Comparison of ENCODE assay signal across 28 cellular contexts in the genomic region with DNA sequence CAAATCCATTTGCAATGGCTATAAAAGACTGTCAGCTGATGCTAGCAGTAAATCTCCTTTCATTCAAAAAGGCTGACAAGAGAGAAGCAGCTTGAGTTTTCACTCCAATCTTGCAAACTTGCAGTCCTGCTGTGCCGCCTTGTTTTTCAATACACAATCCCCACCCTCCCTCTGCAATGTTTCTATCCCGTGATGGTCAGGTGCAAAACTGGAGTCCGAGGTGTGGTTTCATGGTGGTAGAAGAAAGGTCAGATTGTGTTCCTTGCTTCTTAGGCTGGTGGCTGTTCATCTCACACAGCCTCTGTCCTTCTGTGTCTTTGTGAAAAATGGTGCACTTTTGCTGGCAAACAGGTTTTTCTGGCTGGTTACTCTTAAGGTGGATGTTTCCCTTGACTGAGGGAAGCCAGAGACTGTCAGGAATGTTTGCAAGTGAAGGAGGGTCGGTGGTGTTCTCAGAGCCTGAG. TPM values are rescaled to one million over a fixed set of nuclear protein-coding genes. Genes with fewer than 3 reads are reported as not detected.
A peak's percentile ranks its signal among the peaks of the same experiment; 100 is the strongest.
DNase-seq lines count a peak whose midpoint lies in the region; ATAC-seq and TF ChIP-seq lines count a peak whose summit lies in the region.
"Had no signal": no experiment of that assay in that cellular context is flagged by ENCODE, and none has a peak within 500 bp of the region (broad histone marks: within the 10 kb centered on the region; RNA-seq: fewer than 3 reads in every experiment).

No MANE protein-coding gene starts in this region.

- peaks cover 23% of the 10 kb centered on the region for H3K4me1 Mint-ChIP-seq in Caco-2 (ENCODE audit: low read depth, unreplicated experiment)
- H3K4me1 Mint-ChIP-seq: activated CD4-positive, alpha-beta T cell treated with anti-CD3 and anti-CD28 coated beads, Interleukin-2, amount 10 ng/mL, durations not matched to agents 24 days and 14 days; CD4-positive, alpha-beta memory T cell had no signal

- H3K4me1 ChIP-seq in Caco-2 = peaks cover 24% of the 10 kb centered on the region
- H3K4me1 ChIP-seq: left ventricle myocardium inferior, parathyroid adenoma had no signal

- DNase-seq in Caco-2 = peak; percentile 67 to 69
- DNase-seq in HEK293T (ENCODE audit: extremely low spot score) = no peak
- peak; percentile 73 for DNase-seq in SK-MEL-5 (ENCODE audit: low read depth, low spot score)
- DNase-seq in islet precursor cell = peak; percentile 97
- DNase-seq in caudate nucleus (lab: John Stamatoyannopoulos, UW) = no peak
- no peak for DNase-seq in Right ventricle myocardium superior
- DNase-seq in CD1c-positive myeloid dendritic cell (ENCODE audit: extremely low spot score) = no peak
- DNase-seq: activated CD4-positive, alpha-beta T cell treated with anti-CD3 and anti-CD28 coated beads, Interleukin-2, amount 10 ng/mL, durations not matched to agents 24 days and 14 days; activated effector memory CD4-positive, alpha-beta T cell treated with anti-CD3 and anti-CD28 coated beads, Interleukin-2, amount 50 U/mL, for 16 hours; aorta; CD4-positive, alpha-beta memory T cell; GM23248; IMR-90; left ventricle myocardium inferior; NCI-H1048; NCI-H1694; NCI-H2171; NCI-H510A; SHP77 treated with DMSO at 0.1 percent for 48 hours; small intestine; stimulated activated naive CD8-positive, alpha-beta T cell treated with anti-CD3 and anti-CD28 coated beads, Interleukin-15, Interleukin-2, amounts not matched to agents 100 U/mL and 50 U/mL, for 24 hours; SW 1271; WERI-Rb-1 had no signal

- intact Hi-C loops in Caco-2 (cut with micrococcal nuclease; ENCODE audit: unreplicated experiment) = no loop called here
- intact Hi-C loops in Right ventricle myocardium superior (cut with DNase I) = no loop called here

- in situ Hi-C loops in SK-MEL-5 (cut with HindIII; ENCODE audit: low pct_unique_long_range_greater_than_20kb, low sequenced_read_pairs) = no loop called here

- peaks cover 6% of the 10 kb centered on the region; the same call in 1 of the 2 replicates for H3K9me3 ChIP-seq in Caco-2

- no TSS peak for BruUV-seq in Caco-2 (replicated peaks; lab: Mats Ljungman, UMichigan)

- H3K27me3 ChIP-seq in Caco-2 (replicated peaks; ENCODE audit: control insufficient read depth, insufficient read depth, low read length) = no peaks in the 10 kb centered on the region

- ATAC-seq in Right ventricle myocardium superior (ENCODE audit: poor library complexity) (no peak), HG03439 (IDR thresholded peaks at IDR 0.05; ENCODE audit: unreplicated experiment) (no peak)
- ATAC-seq: Panc1; stimulated activated naive CD8-positive, alpha-beta T cell treated with anti-CD3 and anti-CD28 coated beads, Interleukin-15, Interleukin-2, amounts not matched to agents 100 U/mL and 50 U/mL, for 24 hours had no signal

- H3K27ac ChIP-seq in caudate nucleus (ENCODE audit: low read depth, low read length) = no peak overlapping the region
- H3K27ac ChIP-seq: GM23248, left ventricle myocardium inferior, parathyroid adenoma, WERI-Rb-1 had no signal

- peak overlapping the region; percentile 38 for H3K4me3 Mint-ChIP-seq in Caco-2 (ENCODE audit: unreplicated experiment)
- H3K4me3 Mint-ChIP-seq: activated CD4-positive, alpha-beta T cell treated with anti-CD3 and anti-CD28 coated beads, Interleukin-2, amount 10 ng/mL, durations not matched to agents 24 days and 14 days; activated naive CD8-positive, alpha-beta T cell; CD4-positive, alpha-beta memory T cell had no signal

- H3K36me3 Mint-ChIP-seq in Caco-2 (ENCODE audit: insufficient read depth, unreplicated experiment) = peaks cover 7% of the 10 kb centered on the region
- H3K36me3 Mint-ChIP-seq: activated naive CD8-positive, alpha-beta T cell had no signal

- H3K36me3 ChIP-seq in Caco-2 (ENCODE audit: control insufficient read depth, insufficient read depth, low read length) = no peaks in the 10 kb centered on the region
- H3K36me3 ChIP-seq: left ventricle myocardium inferior, WERI-Rb-1 had no signal

- no peak for TF ChIP-seq CTCF in Caco-2 (IDR thresholded peaks at IDR 0.05; ENCODE audit: insufficient read depth in 1 of 2, low read depth in 1 of 2, low read length in 1 of 2, severe bottlenecking in 1 of 2, unreplicated experiment in 1 of 2)

- H3K9me3 Mint-ChIP-seq in Caco-2 (ENCODE audit: unreplicated experiment) = no peaks in the 10 kb centered on the region

- no peaks in the 10 kb centered on the region for H3K27me3 Mint-ChIP-seq in Caco-2 (ENCODE audit: insufficient read depth, unreplicated experiment)
- H3K27me3 Mint-ChIP-seq: activated CD4-positive, alpha-beta T cell treated with anti-CD3 and anti-CD28 coated beads, Interleukin-2, amount 10 ng/mL, durations not matched to agents 24 days and 14 days had no signal

- H3K27ac Mint-ChIP-seq in Caco-2 (ENCODE audit: unreplicated experiment) = peak overlapping the region; percentile 82
- H3K27ac Mint-ChIP-seq: activated CD4-positive, alpha-beta T cell treated with anti-CD3 and anti-CD28 coated beads, Interleukin-2, amount 10 ng/mL, durations not matched to agents 24 days and 14 days; activated naive CD8-positive, alpha-beta T cell; CD4-positive, alpha-beta memory T cell had no signal

- H3K4me3 ChIP-seq in Caco-2 (ENCODE audit: low read depth, low read length) = no peak overlapping the region
- H3K4me3 ChIP-seq: GM23248, left ventricle myocardium inferior had no signal

- POLR2A ChIA-PET in Caco-2 (lab: Charles Lee) = no interaction called here
- POLR2A ChIA-PET in HEK293T (lab: Yijun Ruan, JAX) = interaction anchor here (1.8 kb wide), 1 partner anchor 28 kb away, joined by 5 read pairs; the partner anchor contains the start of gene TBX3

- CTCF ChIA-PET in Caco-2 (lab: Charles Lee) (no interaction called here), HEK293T (lab: Yijun Ruan, JAX) (no interaction called here)

TF ChIP-seq in HEK293T, 16 proteins besides CTCF, POLR2A, EP300 and RAD21:
- no peak for TF ChIP-seq SUZ12 (IDR thresholded peaks at IDR 0.05)
- TF ChIP-seq, protein P1, sequence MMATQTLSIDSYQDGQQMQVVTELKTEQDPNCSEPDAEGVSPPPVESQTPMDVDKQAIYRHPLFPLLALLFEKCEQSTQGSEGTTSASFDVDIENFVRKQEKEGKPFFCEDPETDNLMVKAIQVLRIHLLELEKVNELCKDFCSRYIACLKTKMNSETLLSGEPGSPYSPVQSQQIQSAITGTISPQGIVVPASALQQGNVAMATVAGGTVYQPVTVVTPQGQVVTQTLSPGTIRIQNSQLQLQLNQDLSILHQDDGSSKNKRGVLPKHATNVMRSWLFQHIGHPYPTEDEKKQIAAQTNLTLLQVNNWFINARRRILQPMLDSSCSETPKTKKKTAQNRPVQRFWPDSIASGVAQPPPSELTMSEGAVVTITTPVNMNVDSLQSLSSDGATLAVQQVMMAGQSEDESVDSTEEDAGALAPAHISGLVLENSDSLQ (IDR thresholded peaks at IDR 0.05) = peak; percentile 93

RNA-seq across cellular contexts. Expression of gene TBX3, which starts 27.7 kb away (rescaled TPM):
- 47.2 and 54.0 TPM in 2 replicates for total RNA-seq in Caco-2 (2022)
- 3.3 and 3.6 TPM in 2 replicates for total RNA-seq in SK-MEL-5 (2014; rRNA removed; shearing (Covaris generic))
- 8.3 and 9.1 TPM in 2 replicates for polyA plus RNA-seq in SK-MEL-5 (2015; cell fraction: cytosol; rRNA removed)
- 28.3 and 42.9 TPM in 2 replicates for polyA plus RNA-seq in SK-MEL-5 (2015; cell fraction: nucleus; rRNA removed)
- 11.8 TPM for total RNA-seq in Right ventricle myocardium superior
- total RNA-seq: activated CD4-positive, alpha-beta T cell treated with anti-CD3 and anti-CD28 coated beads, Interleukin-2, amount 10 ng/mL, durations not matched to agents 24 days and 14 days; activated CD8-positive, alpha-beta memory T cell treated with anti-CD3 and anti-CD28 coated beads for 36 hours; CD4-positive, alpha-beta memory T cell had no signal
- polyA plus RNA-seq: CD4-positive, alpha-beta memory T cell had no signal

Comparison
In these comparisons a context has a peak if more than half of its experiments do, and no peak if none do; other contexts are left out.
1. DNase-seq: peak in Caco-2 (2 of 2), SK-MEL-5 (single experiment) and islet precursor cell (single experiment); none in HEK293T (single experiment), caudate nucleus (0 of 61), Right ventricle myocardium superior (single experiment) and CD1c-positive myeloid dendritic cell (single experiment).